22 cellular contexts compared by ENCODE assay signal in the genomic region with DNA sequence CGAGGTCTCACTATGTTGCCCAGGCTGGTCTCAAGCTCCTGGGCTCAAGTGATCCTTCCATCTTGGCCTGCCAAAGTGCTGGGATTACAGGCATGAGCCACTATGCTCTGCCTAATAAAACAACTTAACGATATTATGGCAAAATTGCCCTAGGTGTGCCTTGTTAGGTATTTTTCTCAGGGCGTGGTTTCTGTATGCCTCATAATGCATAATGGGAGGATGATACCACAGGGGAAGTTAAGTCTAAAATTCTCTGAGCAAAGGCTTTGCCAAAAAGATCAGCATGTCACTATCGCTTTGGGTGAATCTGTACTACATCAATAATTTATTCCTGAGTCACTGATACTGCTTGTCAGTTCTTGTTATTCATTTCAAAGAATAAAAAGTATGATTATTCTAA. TPM values are rescaled to one million over a fixed set of nuclear protein-coding genes. Genes with fewer than 3 reads are reported as not detected.
DNase-seq lines count a peak whose midpoint lies in the region; ATAC-seq, FAIRE-seq and TF ChIP-seq lines count a peak whose summit lies in the region.
"Had no signal": no experiment of that assay in that cellular context is flagged by ENCODE, and none has a peak within 500 bp of the region (broad histone marks: within the 10 kb centered on the region; RNA-seq: fewer than 3 reads in every experiment).

No MANE protein-coding gene starts in this region.

- no peak for FAIRE-seq in small intestine (lab: Jason Lieb, UNC)
- FAIRE-seq: GM12878, GM19239 had no signal

- 72 to 79% (median 78%) methylated on average over 4 of the region's 4 CpGs for WGBS in small intestine, 3 donors

- H3K27ac ChIP-seq in RWPE2 (ENCODE audit: poor library complexity, severe bottlenecking) (peak overlapping the region; percentile 32), foreskin keratinocyte (peak overlapping the region; percentile 77), small intestine (ENCODE audit: low read depth in 1 of 2, low read length in 1 of 2) (no peak overlapping the region)
- H3K27ac ChIP-seq: BLaER1 treated with 17β-estradiol and CSF1 and Interleukin-3, amounts not matched to agents 10 nM and 100 nM had no signal

- no peaks in the 10 kb centered on the region for H3K9me3 ChIP-seq in RWPE2 (ENCODE audit: severe bottlenecking)
- no peaks in the 10 kb centered on the region for H3K9me3 ChIP-seq in mucosa of descending colon
- H3K9me3 ChIP-seq in small intestine (ENCODE audit: control insufficient read depth, low read depth), result no peaks in the 10 kb centered on the region
- H3K9me3 ChIP-seq: BE2C; BLaER1 treated with 17β-estradiol and CSF1 and Interleukin-3, amounts not matched to agents 10 nM and 100 nM had no signal

- H3K4me1 ChIP-seq in RWPE2 (ENCODE audit: insufficient read depth, poor library complexity, severe bottlenecking) (peaks cover 31% of the 10 kb centered on the region), foreskin keratinocyte (peaks cover 18% of the 10 kb centered on the region), mucosa of descending colon (ENCODE audit: low read depth) (peaks cover 7% of the 10 kb centered on the region), small intestine (ENCODE audit: control insufficient read depth in 2 of 2, insufficient read depth in 1 of 2, low read depth in 1 of 2, low read length in 1 of 2) (no peaks in the 10 kb centered on the region)
- H3K4me1 ChIP-seq: BE2C; BLaER1 treated with 17β-estradiol and CSF1 and Interleukin-3, amounts not matched to agents 10 nM and 100 nM had no signal

- no peaks in the 10 kb centered on the region for H3K36me3 ChIP-seq in RWPE2 (ENCODE audit: low read depth)
- H3K36me3 ChIP-seq in mucosa of descending colon (ENCODE audit: low read depth), result no peaks in the 10 kb centered on the region
- no peaks in the 10 kb centered on the region for H3K36me3 ChIP-seq in small intestine (ENCODE audit: control insufficient read depth in 2 of 2, insufficient read depth in 2 of 2, low read length in 2 of 2)
- H3K36me3 ChIP-seq: BE2C; BLaER1 treated with 17β-estradiol and CSF1 and Interleukin-3, amounts not matched to agents 10 nM and 100 nM had no signal

- intact Hi-C loops in mucosa of descending colon (cut with DNase I, micrococcal nuclease), result no loop called here

- H3K4me3 ChIP-seq in RWPE2 (ENCODE audit: severe bottlenecking), result no peak overlapping the region
- no peak overlapping the region for H3K4me3 ChIP-seq in epithelial cell of esophagus (ENCODE audit: low read length)
- H3K4me3 ChIP-seq in mucosa of descending colon, result no peak overlapping the region
- no peak overlapping the region for H3K4me3 ChIP-seq in small intestine (ENCODE audit: low read depth in 1 of 2, low read length in 2 of 2)
- H3K4me3 ChIP-seq: BLaER1 treated with 17β-estradiol and CSF1 and Interleukin-3, amounts not matched to agents 10 nM and 100 nM; GM12878; GM23338 had no signal

- no peak for DNase-seq in RWPE2 (ENCODE audit: low spot score)
- DNase-seq in epithelial cell of esophagus (ENCODE audit: low read depth), result peak; percentile 54
- DNase-seq in foreskin keratinocyte, result peak; percentile 74 to 91
- DNase-seq in mucosa of descending colon, result no peak
- no peak for DNase-seq in SW 1271 (lab: John Stamatoyannopoulos, UW)
- DNase-seq in small intestine, result no peak
- DNase-seq in SK-N-DZ (ENCODE audit: low spot score), result no peak
- DNase-seq: AML-193; BE2C; CD4-positive, alpha-beta T cell; CD8-positive, alpha-beta memory T cell; DMS 273 treated with DMSO at 0.1 percent for 48 hours; DMS79; EL; GDM1; H9 had no signal

- no peak for ATAC-seq in RWPE2 (ENCODE audit: low read depth)
- ATAC-seq in foreskin keratinocyte, result peak; percentile 80
- ATAC-seq in mucosa of descending colon, result peak; percentile 70
- no peak for ATAC-seq in activated CD4-positive, CD25-positive, alpha-beta regulatory T cell treated with anti-CD3 and anti-CD28 coated beads, Interleukin-2, amount 50 U/mL, for 24 hours
- ATAC-seq: GM12878, GM23338, HCT116 had no signal

- H3K27me3 ChIP-seq in RWPE2 (ENCODE audit: insufficient read depth, poor library complexity, severe bottlenecking) (no peaks in the 10 kb centered on the region), foreskin keratinocyte (no peaks in the 10 kb centered on the region), small intestine (ENCODE audit: control insufficient read depth in 2 of 2, insufficient read depth in 2 of 2, low read length in 2 of 2) (no peaks in the 10 kb centered on the region)
- H3K27me3 ChIP-seq: BE2C; BLaER1 treated with 17β-estradiol and CSF1 and Interleukin-3, amounts not matched to agents 10 nM and 100 nM had no signal

- TF ChIP-seq CTCF in RWPE2 (IDR thresholded peaks at IDR 0.05; ENCODE audit: poor library complexity, severe bottlenecking), result no peak
- no peak for TF ChIP-seq CTCF in epithelial cell of esophagus (IDR thresholded peaks at IDR 0.05; ENCODE audit: insufficient read depth, low read depth, low read length, missing control alignments)
- TF ChIP-seq CTCF in foreskin keratinocyte (conservative IDR thresholded peaks at IDR 0.05), result no peak
- no peak for TF ChIP-seq CTCF in mucosa of descending colon (IDR thresholded peaks at IDR 0.05)

RNA-seq across cellular contexts. Expression of a gene that starts 15.9 kb away (rescaled TPM):
- total RNA-seq in foreskin keratinocyte (77.0 and 78.5 TPM in 2 replicates), mucosa of descending colon (100 to 1,000 TPM; 112 to 177 (median 147) TPM)
- polyA plus RNA-seq in foreskin keratinocyte (39.6 and 48.9 TPM in 2 replicates), small intestine (10 to 100 TPM in 2 of 3 donors, 1 to 10 TPM in 1; 3.5 to 23.2 (median 19.7) TPM)
- polyA plus RNA-seq in SK-N-DZ (2014; cell fraction: cytosol; rRNA removed), result 18.0 and 24.4 TPM in 2 replicates
- polyA plus RNA-seq in SK-N-DZ (2014; cell fraction: nucleus; rRNA removed), result 14.3 and 36.3 TPM in 2 replicates

Comparison
In these comparisons a context has a peak if more than half of its experiments do, and no peak if none do; other contexts are left out.
1. ATAC-seq: peak in foreskin keratinocyte (single experiment) and mucosa of descending colon (single experiment); none in RWPE2 (single experiment) and activated CD4-positive, CD25-positive, alpha-beta regulatory T cell treated with anti-CD3 and anti-CD28 coated beads, Interleukin-2, amount 50 U/mL, for 24 hours (0 of 2).
2. DNase-seq: peak in epithelial cell of esophagus (single experiment) and foreskin keratinocyte (2 of 2); none in RWPE2 (single experiment), mucosa of descending colon (0 of 3), SW 1271 (0 of 2), small intestine (single experiment) and SK-N-DZ (single experiment).
3. H3K27ac ChIP-seq: peak in RWPE2 (single experiment) and foreskin keratinocyte (single experiment); none in small intestine (0 of 2).